In the genomic region with DNA sequence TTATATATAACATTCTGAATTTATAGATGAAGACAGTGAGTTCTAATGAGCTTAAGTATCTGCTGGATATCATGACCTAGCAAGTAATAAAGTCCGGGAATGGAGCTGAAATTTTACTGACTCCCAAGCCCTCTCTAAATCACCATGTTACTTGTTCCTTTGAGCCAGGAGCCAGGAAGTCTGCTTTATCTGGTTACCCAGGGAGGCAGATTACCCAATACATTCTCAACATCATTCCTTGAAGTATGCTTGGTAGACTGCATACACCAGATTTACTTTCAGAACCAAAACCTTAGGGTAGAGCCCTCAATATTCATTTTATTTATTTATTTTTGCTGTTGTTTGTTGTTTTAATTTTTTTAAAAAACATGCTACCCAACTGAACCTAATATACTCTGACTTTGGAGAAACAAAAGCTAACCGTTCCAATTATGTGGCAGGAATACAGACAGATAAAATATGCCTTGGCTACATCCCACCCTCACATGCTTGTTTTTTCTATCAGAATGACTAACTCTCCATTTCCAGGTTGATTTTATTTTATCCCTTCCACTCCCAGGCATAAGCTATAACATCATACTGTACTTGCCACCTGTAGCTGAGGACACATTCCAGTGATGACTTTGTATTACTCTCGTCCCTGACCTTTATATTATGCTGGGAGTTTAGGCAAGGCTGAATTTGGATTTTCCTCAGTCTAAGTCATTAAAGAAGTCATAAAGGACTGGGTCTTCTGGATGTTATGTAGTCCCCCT, we compare ENCODE assay signal across 23 cellular contexts.
A peak's percentile ranks its signal among the peaks of the same experiment; 100 is the strongest.
DNase-seq lines count a peak whose midpoint lies in the region; TF ChIP-seq lines count a peak whose summit lies in the region.
"Had no signal": no experiment of that assay in that cellular context is flagged by ENCODE, and none has a peak within 500 bp of the region (broad histone marks: within the 10 kb centered on the region; RNA-seq: fewer than 3 reads in every experiment).

No MANE protein-coding gene starts in this region.

- no peaks in the 10 kb centered on the region for H3K9me3 ChIP-seq in GM23248 (ENCODE audit: low read depth)
- H3K9me3 ChIP-seq: heart left ventricle, SJSA1 had no signal

- H2AFZ ChIP-seq in GM23248: 0 out of 2 replicates have a peak overlapping the region, but pooled peaks have one; percentile 69

- no peaks in the 10 kb centered on the region for H3K79me2 ChIP-seq in GM23248 (ENCODE audit: insufficient read depth)

- peak overlapping the region in 3 of 5 experiments; percentile 2 to 65 (median 34) for H3K27ac Mint-ChIP-seq in brain
- H3K27ac Mint-ChIP-seq: dendritic cell treated with granulocyte-macrophage colony-stimulating factor and Interleukin-4, amounts not matched to agents 40 ng/mL and 50 ng/mL, for 4 days; stimulated activated effector memory CD8-positive, alpha-beta T cell treated with anti-CD3 and anti-CD28 coated beads, Interleukin-12 subunit alpha, Interleukin-12 subunit beta, amount 100 ng/mL, for 72 hours had no signal

- H3K4me3 Mint-ChIP-seq in brain: no peak overlapping the region
- H3K4me3 Mint-ChIP-seq: CD4-positive, CD25-positive, alpha-beta regulatory T cell; dendritic cell treated with granulocyte-macrophage colony-stimulating factor and Interleukin-4, amounts not matched to agents 40 ng/mL and 50 ng/mL, for 4 days; stimulated activated effector memory CD8-positive, alpha-beta T cell treated with anti-CD3 and anti-CD28 coated beads, Interleukin-12 subunit alpha, Interleukin-12 subunit beta, amount 100 ng/mL, for 72 hours had no signal

- in situ Hi-C loops in GM23248 (cut with MboI): no loop called here

- WGBS in GM23248 (ENCODE audit: low coverage in 1 of 2, low lambda C conversion rate in 2 of 2, missing lambda C conversion rate in 2 of 2), 2 experiments: 71 to 75% methylated on average over 3 of the region's 3 CpGs

- DNase-seq in AG10803 (ENCODE audit: low read depth) (peak; percentile 53), GM23248 (peak; percentile 49), left kidney (ENCODE audit: low read depth, low spot score) (peak; percentile 11), T-helper 2 cell (no peak), dermis blood vessel endothelial cell (no peak), NCI-H2029 (lab: John Stamatoyannopoulos, UW) (no peak)
- DNase-seq in activated naive CD4-positive, alpha-beta T cell (lab: John Stamatoyannopoulos, UW): no peak
- DNase-seq: activated gamma-delta T cell treated with Interleukin-2 at 50 U/mL for 16 hours; amniotic stem cell; CD4-positive, CD25-positive, alpha-beta regulatory T cell; heart left ventricle; MG63; NCI-H2227 treated with DMSO at 0.1 percent for 48 hours; NCI-H748 treated with DMSO at 0.1 percent for 48 hours; occipital lobe; stimulated activated CD4-positive, alpha-beta T cell treated with anti-CD3 and anti-CD28 coated beads, Interleukin-2, amount 100 ng/mL, for 24 hours; substantia nigra had no signal

- H3K4me2 ChIP-seq in GM23248 (ENCODE audit: unreplicated experiment): no peak overlapping the region
- H3K4me2 ChIP-seq: smooth muscle cell had no signal

- H3K4me3 ChIP-seq in AG10803 (ENCODE audit: low read length) (no peak overlapping the region), GM23248 (no peak overlapping the region)
- H3K4me3 ChIP-seq: cardiac muscle cell, heart left ventricle, MG63, SJSA1, smooth muscle cell had no signal

- peaks cover 18% of the 10 kb centered on the region for H3K4me1 ChIP-seq in GM23248 (ENCODE audit: insufficient read depth)

- no peak for TF ChIP-seq CTCF in AG10803 (conservative IDR thresholded peaks at IDR 0.05; ENCODE audit: low read length)
- no peak for TF ChIP-seq CTCF in brain (conservative IDR thresholded peaks at IDR 0.05)

- peaks cover 0 to 6% (median 0%) of the 10 kb centered on the region in 5 experiments for H3K9me3 Mint-ChIP-seq in brain
- H3K9me3 Mint-ChIP-seq: dendritic cell treated with granulocyte-macrophage colony-stimulating factor and Interleukin-4, amounts not matched to agents 40 ng/mL and 50 ng/mL, for 4 days; stimulated activated effector memory CD8-positive, alpha-beta T cell treated with anti-CD3 and anti-CD28 coated beads, Interleukin-12 subunit alpha, Interleukin-12 subunit beta, amount 100 ng/mL, for 72 hours had no signal

- H3K27me3 ChIP-seq in GM23248 (replicated peaks; ENCODE audit: insufficient read depth): no peaks in the 10 kb centered on the region
- H3K27me3 ChIP-seq: cardiac muscle cell, heart left ventricle, MG63, SJSA1 had no signal

- H3F3A ChIP-seq in GM23248 (ENCODE audit: insufficient read depth): peaks cover 7% of the 10 kb centered on the region; the same call in 1 of the 2 replicates

- no peaks in the 10 kb centered on the region for H4K20me1 ChIP-seq in GM23248 (ENCODE audit: insufficient read depth)

- H3K27ac ChIP-seq in GM23248: 0 out of 2 replicates have a peak overlapping the region, but pooled peaks have one; percentile 7
- H3K27ac ChIP-seq: cardiac muscle cell, heart left ventricle, SJSA1 had no signal

- no peaks in the 10 kb centered on the region for H3K27me3 Mint-ChIP-seq in brain
- H3K27me3 Mint-ChIP-seq: dendritic cell treated with granulocyte-macrophage colony-stimulating factor and Interleukin-4, amounts not matched to agents 40 ng/mL and 50 ng/mL, for 4 days had no signal

- peaks cover 25% of the 10 kb centered on the region for H3K4me1 Mint-ChIP-seq in brain
- H3K4me1 Mint-ChIP-seq: stimulated activated effector memory CD8-positive, alpha-beta T cell treated with anti-CD3 and anti-CD28 coated beads, Interleukin-12 subunit alpha, Interleukin-12 subunit beta, amount 100 ng/mL, for 72 hours had no signal

- H3K9me2 ChIP-seq in GM23248 (ENCODE audit: insufficient read depth): no peaks in the 10 kb centered on the region

- H3K36me3 ChIP-seq in GM23248 (ENCODE audit: low read depth): no peaks in the 10 kb centered on the region
- H3K36me3 ChIP-seq: cardiac muscle cell, heart left ventricle, MG63, SJSA1 had no signal

- no peaks in the 10 kb centered on the region for H3K36me3 Mint-ChIP-seq in brain
- H3K36me3 Mint-ChIP-seq: CD4-positive, CD25-positive, alpha-beta regulatory T cell; stimulated activated effector memory CD8-positive, alpha-beta T cell treated with anti-CD3 and anti-CD28 coated beads, Interleukin-12 subunit alpha, Interleukin-12 subunit beta, amount 100 ng/mL, for 72 hours had no signal

- H3K9ac ChIP-seq in GM23248: no peak overlapping the region

Comparison
In these comparisons a context has a peak if more than half of its experiments do, and no peak if none do; other contexts are left out.
1. DNase-seq: peak in AG10803 (single experiment), GM23248 (single experiment) and left kidney (single experiment); none in T-helper 2 cell (0 of 5), activated naive CD4-positive, alpha-beta T cell (0 of 4), dermis blood vessel endothelial cell (single experiment) and NCI-H2029 (single experiment).